In the genomic region with DNA sequence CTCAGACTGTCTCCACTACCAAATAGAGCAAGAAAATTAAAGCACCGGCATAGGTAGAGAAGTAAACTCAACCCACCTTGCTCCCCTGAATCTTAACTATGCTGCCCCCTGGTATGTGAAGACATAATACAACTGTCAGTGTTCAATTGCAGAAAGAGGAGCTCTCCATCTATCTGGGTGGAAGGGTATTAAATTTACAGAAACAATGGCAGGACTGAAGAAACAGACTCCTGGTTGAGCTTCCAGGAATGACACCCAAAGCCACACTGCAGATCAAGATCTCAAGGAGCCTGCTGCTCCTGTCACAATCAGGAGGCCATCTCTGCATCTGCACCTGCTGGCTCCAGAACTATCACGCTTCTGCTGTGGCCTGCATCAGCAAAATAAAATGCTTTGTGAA, we compare ENCODE assay signal across 1 cellular context.
TF ChIP-seq lines count a peak whose summit lies in the region.

No MANE protein-coding gene starts in this region.

TF ChIP-seq in H1, 55 proteins besides CTCF, POLR2A, EP300 and RAD21:
- TF ChIP-seq RFX5 (IDR thresholded peaks at IDR 0.05; ENCODE audit: borderline replicate concordance, low read depth, low read length) (no peak), KDM5A (IDR thresholded peaks at IDR 0.05; ENCODE audit: low read length) (no peak), SIRT6 (IDR thresholded peaks at IDR 0.05; ENCODE audit: low read length) (no peak), TEAD4 (IDR thresholded peaks at IDR 0.05; ENCODE audit: low read depth, low read length) (0 out of 2 replicates have a peak, but pooled peaks have one; percentile 23), ASH2L (IDR thresholded peaks at IDR 0.05; ENCODE audit: low read length) (no peak)
TF ChIP-seq in H1: peak in this region for 1.
